In the genomic region with DNA sequence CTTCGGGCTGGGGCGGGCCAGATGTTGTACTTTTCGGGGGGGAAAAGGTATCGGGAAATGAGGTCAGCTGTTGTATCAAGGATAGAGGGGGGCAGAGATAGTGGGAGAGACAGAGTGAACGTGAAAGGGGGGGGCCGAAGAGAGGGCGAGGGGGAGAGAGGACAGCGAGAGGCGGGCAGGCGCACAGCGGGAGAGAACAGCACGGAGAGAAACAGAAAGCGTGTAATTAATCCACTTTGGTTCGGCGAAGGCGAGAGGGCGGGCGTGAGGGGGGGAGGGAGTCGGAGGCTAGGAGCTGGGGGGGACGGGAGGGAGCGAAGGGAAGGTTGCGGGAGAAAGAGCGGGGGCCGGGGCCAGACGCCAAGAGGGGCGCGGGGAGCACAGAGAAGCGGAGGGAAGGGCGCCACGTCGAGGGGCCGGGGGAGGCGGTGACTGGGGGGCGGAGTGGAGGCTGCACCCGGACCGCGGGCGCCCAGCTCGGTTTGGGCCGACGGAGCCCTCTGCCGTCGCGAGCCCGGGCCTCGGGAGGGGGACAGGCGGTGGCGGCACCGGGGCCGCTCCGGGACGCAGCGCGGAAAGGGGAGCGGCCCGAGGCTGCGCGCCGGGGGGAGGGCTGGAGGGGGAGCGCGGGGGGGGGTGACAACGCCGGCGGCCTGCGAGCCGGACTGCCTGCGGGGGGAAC, we compare ENCODE assay signal across 1 cellular context.
TF ChIP-seq lines count a peak whose summit lies in the region.

No MANE protein-coding gene starts in this region.

TF ChIP-seq in IMR-90, 13 proteins besides CTCF, POLR2A, EP300 and RAD21:
- TF ChIP-seq USF2 (IDR thresholded peaks at IDR 0.05; ENCODE audit: low read depth, low read length), result no peak
- no peak for TF ChIP-seq BHLHE40 (IDR thresholded peaks at IDR 0.05; ENCODE audit: low read depth, low read length)
- no peak for TF ChIP-seq RCOR1 (IDR thresholded peaks at IDR 0.05; ENCODE audit: insufficient replicate concordance, low read length)
- TF ChIP-seq ELK1 (IDR thresholded peaks at IDR 0.05; ENCODE audit: borderline replicate concordance, low read depth, low read length), result no peak
- TF ChIP-seq FOS (IDR thresholded peaks at IDR 0.05; ENCODE audit: low read depth, low read length), result no peak
- no peak for TF ChIP-seq MXI1 (IDR thresholded peaks at IDR 0.05; ENCODE audit: borderline replicate concordance, low read depth, low read length)
- TF ChIP-seq NFE2L2 (IDR thresholded peaks at IDR 0.05; ENCODE audit: low read depth, low read length), result no peak
- no peak for TF ChIP-seq MAZ (IDR thresholded peaks at IDR 0.05; ENCODE audit: borderline replicate concordance, low read depth, low read length)
- no peak for TF ChIP-seq RFX5 (IDR thresholded peaks at IDR 0.05; ENCODE audit: low read depth, low read length)
- no peak for TF ChIP-seq MAFK (IDR thresholded peaks at IDR 0.05; ENCODE audit: low read depth, low read length)
- no peak for TF ChIP-seq SMC3 (IDR thresholded peaks at IDR 0.05; ENCODE audit: low read depth, low read length)
- no peak for TF ChIP-seq CEBPB (IDR thresholded peaks at IDR 0.05; ENCODE audit: low read depth, low read length)
- no peak for TF ChIP-seq CHD1 (IDR thresholded peaks at IDR 0.05; ENCODE audit: low read depth, low read length)
